29 cellular contexts compared by ENCODE assay signal in the genomic region with DNA sequence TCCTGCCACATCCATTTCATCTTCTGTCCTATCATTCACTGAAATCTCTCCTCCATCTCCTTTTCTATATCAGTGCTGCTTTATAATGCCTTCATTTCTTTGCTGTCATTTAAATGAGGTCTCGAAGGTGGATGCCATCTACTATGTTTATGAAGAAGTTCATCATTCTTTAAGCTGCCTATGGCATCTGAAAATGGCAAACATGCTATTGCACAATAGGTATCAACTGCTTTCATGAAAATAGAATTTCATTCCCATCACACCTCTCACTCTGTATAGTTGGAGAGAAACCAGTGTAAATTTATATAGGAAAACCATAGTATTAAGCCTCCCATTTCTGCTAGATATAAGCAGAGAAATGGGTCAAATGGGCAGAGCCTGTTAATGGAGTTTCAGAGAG.
"Had no signal": no experiment of that assay in that cellular context is flagged by ENCODE, and none has a peak within 500 bp of the region (broad histone marks: within the 10 kb centered on the region; RNA-seq: fewer than 3 reads in every experiment).

No MANE protein-coding gene starts in this region.

- FAIRE-seq: colon, endometrium, endothelial cell of umbilical vein, frontal cortex had no signal

- H3K36me3 ChIP-seq: colonic mucosa, esophagus muscularis mucosa, esophagus squamous epithelium, gastrocnemius medialis, gastroesophageal sphincter, heart left ventricle, heart right ventricle had no signal

- H3K4me1 Mint-ChIP-seq: endodermal cell had no signal

- ATAC-seq: effector memory CD8-positive, alpha-beta T cell; esophagus mucosa; foreskin keratinocyte; gastrocnemius medialis; gastroesophageal sphincter; heart left ventricle; heart right ventricle had no signal

- H3K9me3 ChIP-seq: colonic mucosa, gastrocnemius medialis had no signal

- H3K27me3 ChIP-seq: colonic mucosa, esophagus muscularis mucosa, gastrocnemius medialis, gastroesophageal sphincter, heart left ventricle, heart right ventricle had no signal

- DNase-seq: colonic mucosa; cortex of kidney; dermis blood vessel endothelial cell; dorsolateral prefrontal cortex; effector CD4-positive, alpha-beta T cell; effector CD8-positive, alpha-beta T cell; effector memory CD4-positive, alpha-beta T cell; effector memory CD8-positive, alpha-beta T cell; endodermal cell; erythroblast; esophagus squamous epithelium; foreskin fibroblast; foreskin keratinocyte; foreskin melanocyte; gastrocnemius medialis; glutamatergic neuron; head of caudate nucleus; heart left ventricle; heart right ventricle had no signal

- H3K27ac ChIP-seq: colonic mucosa, coronary artery, dorsolateral prefrontal cortex, epithelial cell of prostate, esophagus muscularis mucosa, esophagus squamous epithelium, foreskin keratinocyte, gastrocnemius medialis, gastroesophageal sphincter, heart left ventricle, heart right ventricle had no signal

- H3K27me3 Mint-ChIP-seq: dendritic cell treated with granulocyte-macrophage colony-stimulating factor and Interleukin-4, amounts not matched to agents 40 ng/mL and 50 ng/mL, for 4 days had no signal

- H3K4me3 Mint-ChIP-seq: dendritic cell treated with granulocyte-macrophage colony-stimulating factor and Interleukin-4, amounts not matched to agents 40 ng/mL and 50 ng/mL, for 4 days; effector memory CD8-positive, alpha-beta T cell; endodermal cell had no signal

- H3K27ac Mint-ChIP-seq: dendritic cell treated with granulocyte-macrophage colony-stimulating factor and Interleukin-4, amounts not matched to agents 40 ng/mL and 50 ng/mL, for 4 days; effector memory CD8-positive, alpha-beta T cell; endodermal cell had no signal

- H3K4me3 ChIP-seq: colonic mucosa, coronary artery, dorsolateral prefrontal cortex, esophagus muscularis mucosa, esophagus squamous epithelium, gastrocnemius medialis, gastroesophageal sphincter, heart left ventricle, heart right ventricle had no signal

- H3K4me1 ChIP-seq: colonic mucosa, esophagus muscularis mucosa, esophagus squamous epithelium, foreskin keratinocyte, gastrocnemius medialis, gastroesophageal sphincter, heart left ventricle, heart right ventricle had no signal
